9 cellular contexts compared by ENCODE assay signal in the genomic region with DNA sequence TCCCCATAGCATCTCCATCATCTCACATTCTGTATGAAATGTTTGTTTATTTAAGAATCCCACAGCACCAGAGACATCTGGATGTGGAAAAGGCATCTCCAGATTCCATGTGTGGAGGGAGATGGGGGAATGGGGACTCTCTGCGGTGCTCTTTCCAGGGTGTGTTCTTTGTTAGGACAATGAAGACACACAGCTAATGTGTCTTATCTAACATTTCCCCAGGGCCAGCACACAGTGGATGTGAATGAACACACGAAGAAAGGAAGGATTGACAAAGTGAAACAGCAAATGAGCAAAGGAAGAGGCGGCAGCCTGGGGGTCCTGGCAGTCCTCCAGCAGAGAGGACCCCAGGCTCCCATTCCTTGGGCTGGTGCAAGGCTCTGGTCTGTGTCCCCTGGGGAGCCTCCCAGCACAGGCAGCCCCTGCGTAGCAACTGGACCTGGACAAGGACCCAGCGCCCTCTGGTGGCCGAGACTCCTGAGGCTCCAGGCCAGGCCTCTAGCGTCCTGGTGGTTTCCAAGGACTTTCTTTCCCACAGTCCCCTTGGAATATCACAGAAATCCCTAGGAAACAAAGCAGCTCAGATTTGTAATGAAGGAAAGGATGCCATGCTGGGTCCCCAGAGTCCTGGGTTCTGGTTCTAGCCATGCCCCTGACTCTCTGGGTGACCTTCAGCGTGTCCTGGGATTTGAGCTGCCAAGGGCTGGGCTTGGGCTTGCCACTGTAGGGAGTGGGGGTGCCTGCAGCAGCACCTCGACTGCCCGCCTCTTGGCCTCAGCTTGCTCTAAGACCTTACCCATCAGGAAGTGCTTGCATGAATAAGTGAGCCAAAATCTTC. TPM values are rescaled to one million over a fixed set of nuclear protein-coding genes. Genes with fewer than 3 reads are reported as not detected.
DNase-seq lines count a peak whose midpoint lies in the region; ATAC-seq and TF ChIP-seq lines count a peak whose summit lies in the region.
"Had no signal": no experiment of that assay in that cellular context is flagged by ENCODE, and none has a peak within 500 bp of the region (broad histone marks: within the 10 kb centered on the region; RNA-seq: fewer than 3 reads in every experiment).

No MANE protein-coding gene starts in this region.

- intact Hi-C loops in Calu3 (cut with micrococcal nuclease; ENCODE audit: unreplicated experiment): loop anchor here (1.0 to 2.0 kb wide), 2 partner anchors 96 to 111 kb away; no protein-coding TSS in a partner anchor

- H3K9me3 ChIP-seq in endocrine pancreas (ENCODE audit: control insufficient read depth, low read length): no peaks in the 10 kb centered on the region

- TF ChIP-seq CTCF in Calu3 (IDR thresholded peaks at IDR 0.05; ENCODE audit: unreplicated experiment): peak; percentile 98

- no peaks in the 10 kb centered on the region for H3K36me3 ChIP-seq in endocrine pancreas (ENCODE audit: control insufficient read depth, insufficient read depth, low read length)

- no peaks in the 10 kb centered on the region for H3K4me1 ChIP-seq in endocrine pancreas (ENCODE audit: control insufficient read depth, insufficient read depth, low read length)

- peaks cover 20% of the 10 kb centered on the region for H3K27me3 Mint-ChIP-seq in Calu3 (ENCODE audit: unreplicated experiment)
- H3K27me3 Mint-ChIP-seq: activated naive CD8-positive, alpha-beta T cell had no signal

- DNase-seq in Calu3 (peak; percentile 97), HK-2 (ENCODE audit: unreplicated experiment) (peak; percentile 80), NOMO-1 treated with dmso at 0.1 percent for 144 hours (lab: John Stamatoyannopoulos, UW; ENCODE audit: unreplicated experiment) (peak; percentile 36), mucosa of gallbladder (ENCODE audit: low spot score) (peak; percentile 91)
- peak; percentile 68 for DNase-seq in activated CD8-positive, alpha-beta memory T cell treated with anti-CD3 and anti-CD28 coated beads, Interleukin-2, amount 50 U/mL, for 1 hour (ENCODE audit: extremely low read depth)
- peak; percentile 70 to 87 for DNase-seq in stimulated activated CD8-positive, alpha-beta memory T cell treated with anti-CD3 and anti-CD28 coated beads, Interleukin-4, amount 100 ng/mL, for 4 hours (ENCODE audit: low read depth in 2 of 2, low spot score in 1 of 2)

- no peak overlapping the region for H3K4me3 Mint-ChIP-seq in Calu3 (ENCODE audit: low read depth, unreplicated experiment)
- H3K4me3 Mint-ChIP-seq: activated naive CD8-positive, alpha-beta T cell had no signal

- peaks cover 22% of the 10 kb centered on the region for H3K4me1 Mint-ChIP-seq in Calu3 (ENCODE audit: low read depth, unreplicated experiment)

- no peak overlapping the region for H3K4me3 ChIP-seq in endocrine pancreas (ENCODE audit: control insufficient read depth, insufficient read depth, low read length)

- ATAC-seq in HG03354 (IDR thresholded peaks at IDR 0.05; ENCODE audit: poor library complexity, severe bottlenecking, unreplicated experiment): no peak

- peaks cover 31% of the 10 kb centered on the region for H3K36me3 Mint-ChIP-seq in Calu3 (ENCODE audit: insufficient read depth, unreplicated experiment)
- H3K36me3 Mint-ChIP-seq: activated naive CD8-positive, alpha-beta T cell had no signal

- CTCF ChIA-PET in Calu3 (lab: Charles Lee): interaction anchor here (0.6 to 1.5 kb wide), 13 partner anchors 28 to 414 kb away, joined by 3 to 12 read pairs (median 4); a partner anchor contains a TSS

- peak overlapping the region; percentile 10 for H3K9ac ChIP-seq in endocrine pancreas (ENCODE audit: control insufficient read depth, insufficient read depth, low read length)

- H3K27ac Mint-ChIP-seq in Calu3 (ENCODE audit: unreplicated experiment): peak overlapping the region; percentile 47
- H3K27ac Mint-ChIP-seq: activated naive CD8-positive, alpha-beta T cell had no signal

- H3K27me3 ChIP-seq in endocrine pancreas (ENCODE audit: control insufficient read depth, insufficient read depth, low read length): no peaks in the 10 kb centered on the region

- no TSS peak for BruUV-seq in Calu3 (replicated peaks; lab: Mats Ljungman, UMichigan)

- no peaks in the 10 kb centered on the region for H3K9me3 Mint-ChIP-seq in Calu3 (ENCODE audit: low read depth, unreplicated experiment)

RNA-seq across cellular contexts. Expression of a gene that starts 3.5 kb away (rescaled TPM):
- total RNA-seq in Calu3 (2022) (400 and 420 TPM in 2 replicates), mucosa of gallbladder (227 TPM)

RNA-seq across cellular contexts. Expression of a gene that starts 8.7 kb away (rescaled TPM):
- total RNA-seq in Calu3 (2022) (14.5 and 15.7 TPM in 2 replicates), mucosa of gallbladder (12.8 TPM)

RNA-seq across cellular contexts. Expression of a gene that starts 15.9 kb away (rescaled TPM):
- 101 and 132 TPM in 2 replicates for total RNA-seq in Calu3 (2022)
- 84.8 TPM for total RNA-seq in mucosa of gallbladder

RNA-seq across cellular contexts. Expression of a gene that starts 27.5 kb away (rescaled TPM):
- total RNA-seq in Calu3 (2022) (207 and 218 TPM in 2 replicates), mucosa of gallbladder (89.0 TPM)

RNA-seq across cellular contexts. Expression of a gene that starts 53.5 kb away (rescaled TPM):
- total RNA-seq in Calu3 (2022) (92.0 and 97.0 TPM in 2 replicates), mucosa of gallbladder (98.1 TPM)

Comparison
In these comparisons a context has a peak if more than half of its experiments do, and no peak if none do; other contexts are left out.
1. DNase-seq: peak in every context shown above with its lines; median percentile 97 in Calu3; 91 in mucosa of gallbladder; 80 in HK-2; 78 in stimulated activated CD8-positive, alpha-beta memory T cell treated with anti-CD3 and anti-CD28 coated beads, Interleukin-4, amount 100 ng/mL, for 4 hours; 68 in activated CD8-positive, alpha-beta memory T cell treated with anti-CD3 and anti-CD28 coated beads, Interleukin-2, amount 50 U/mL, for 1 hour; 36 in NOMO-1 treated with dmso at 0.1 percent for 144 hours.